8 cellular contexts compared by ENCODE assay signal in genomic region chr19:19668230-19669012, GRCh38. TPM values are rescaled to one million over a fixed set of nuclear protein-coding genes. Genes with fewer than 3 reads are reported as not detected.
DNase-seq lines count a peak whose midpoint lies in the region; ATAC-seq and TF ChIP-seq lines count a peak whose summit lies in the region.

TSS of gene ZNF101 (plus strand) at chr19:19668839. CDS start at chr19:19668964, 125 bp downstream.

- H3K27me3 Mint-ChIP-seq in activated T-cell treated with anti-CD3 and anti-CD28 coated beads, Interleukin-2, amount 50 U/mL, for 4 hours (ENCODE audit: low read depth), result no peaks in the 10 kb centered on the region

- intact Hi-C loops in esophagus muscularis mucosa (cut with DNase I), result loop anchor here (10.0 kb wide), 1 partner anchor 236 kb away; the partner anchor contains the start of gene ZNF93

- H3K4me3 Mint-ChIP-seq in activated T-cell treated with anti-CD3 and anti-CD28 coated beads, Interleukin-2, amount 50 U/mL, for 4 hours, result peak within 1 kb of the TSS; percentile 86

- TF ChIP-seq POLR2A in Peyer's patch (IDR thresholded peaks at IDR 0.05), result peak; percentile 25 to 36
- TF ChIP-seq POLR2A in esophagus muscularis mucosa (IDR thresholded peaks at IDR 0.05; ENCODE audit: low read depth), result no peak

- peak within 1 kb of the TSS; percentile 83 to 97 for H3K4me3 ChIP-seq in DND-41 (ENCODE audit: low read depth in 1 of 2, low read length in 2 of 2)
- H3K4me3 ChIP-seq in Peyer's patch, result peak within 1 kb of the TSS; percentile 81 to 99 (median 92)
- peak within 1 kb of the TSS; percentile 67 to 95 (median 77) for H3K4me3 ChIP-seq in esophagus muscularis mucosa
- H3K4me3 ChIP-seq in muscle layer of duodenum (ENCODE audit: low read depth in 1 of 2, low read length in 2 of 2), result peak within 1 kb of the TSS; percentile 77 to 83

- no peak for TF ChIP-seq CTCF in DND-41 (IDR thresholded peaks at IDR 0.05; ENCODE audit: borderline replicate concordance, extremely low read depth, low read length, poor library complexity, severe bottlenecking)
- no peak for TF ChIP-seq CTCF in Peyer's patch (IDR thresholded peaks at IDR 0.05)
- peak in 1 of 3 experiments; percentile 5 for TF ChIP-seq CTCF in esophagus muscularis mucosa (IDR thresholded peaks at IDR 0.05)

- H3K36me3 ChIP-seq in DND-41 (ENCODE audit: insufficient read depth, low read length), result peaks cover 45% of the 10 kb centered on the region
- H3K36me3 ChIP-seq in KOPT-K1 (ENCODE audit: insufficient read depth, low read length), result peaks cover 38% of the 10 kb centered on the region
- peaks cover 0 to 14% (median 0%) of the 10 kb centered on the region in 3 donors for H3K36me3 ChIP-seq in Peyer's patch
- peaks cover 0 to 13% (median 5%) of the 10 kb centered on the region in 4 donors for H3K36me3 ChIP-seq in esophagus muscularis mucosa
- no peaks in the 10 kb centered on the region for H3K36me3 ChIP-seq in muscle layer of duodenum (ENCODE audit: control insufficient read depth in 1 of 2, insufficient read depth in 2 of 2, low read length in 2 of 2)

- peaks cover 74% of the 10 kb centered on the region for H3K4me1 ChIP-seq in DND-41 (ENCODE audit: insufficient read depth, low read length)
- H3K4me1 ChIP-seq in Peyer's patch, result peaks cover 0 to 9% (median 4%) of the 10 kb centered on the region in 4 donors
- peaks cover 9 to 28% (median 27%) of the 10 kb centered on the region in 4 donors for H3K4me1 ChIP-seq in esophagus muscularis mucosa
- H3K4me1 ChIP-seq in muscle layer of duodenum (ENCODE audit: control insufficient read depth in 1 of 2, insufficient read depth in 2 of 2, low read length in 2 of 2), result peaks cover 0 to 5% of the 10 kb centered on the region in 2 donors

- WGBS in esophagus muscularis mucosa, result 10% methylated on average over 15 of the region's 36 CpGs

- H3K27ac ChIP-seq in DND-41 (ENCODE audit: low read length), result peak within 1 kb of the TSS; percentile 97
- peak within 1 kb of the TSS; percentile 89 for H3K27ac ChIP-seq in KOPT-K1 (ENCODE audit: low read depth, low read length, poor library complexity, severe bottlenecking)
- H3K27ac ChIP-seq in Peyer's patch, result peak within 1 kb of the TSS; percentile 91 to 98 (median 95)
- peak within 1 kb of the TSS; percentile 81 to 86 (median 82) for H3K27ac ChIP-seq in esophagus muscularis mucosa (replicated peaks in 1 of 4)
- peak within 1 kb of the TSS; percentile 54 for H3K27ac ChIP-seq in muscle layer of duodenum (ENCODE audit: low read length)

- H2AFZ ChIP-seq in DND-41 (ENCODE audit: low read depth, low read length), result peak within 1 kb of the TSS; percentile 63

- peak; percentile 73 for ATAC-seq in DND-41 (ENCODE audit: insufficient read depth, low read depth)
- peak; percentile 70 for ATAC-seq in GM21825 (IDR thresholded peaks at IDR 0.05; ENCODE audit: unreplicated experiment)
- ATAC-seq in activated T-cell treated with anti-CD3 and anti-CD28 coated beads, Interleukin-2, amount 50 U/mL, for 4 hours, result peak; percentile 76 to 79

- H3K27me3 ChIP-seq in DND-41 (ENCODE audit: insufficient read depth, low read length, poor library complexity) (no peaks in the 10 kb centered on the region), Peyer's patch (no peaks in the 10 kb centered on the region), esophagus muscularis mucosa (no peaks in the 10 kb centered on the region), muscle layer of duodenum (ENCODE audit: low read depth, low read length) (no peaks in the 10 kb centered on the region)

- H3K79me2 ChIP-seq in DND-41 (ENCODE audit: insufficient read depth, low read length), result peaks cover 84% of the 10 kb centered on the region

- H3K36me3 Mint-ChIP-seq in activated T-cell treated with anti-CD3 and anti-CD28 coated beads, Interleukin-2, amount 50 U/mL, for 4 hours (ENCODE audit: insufficient read depth), result peaks cover 15% of the 10 kb centered on the region

- peaks cover 30% of the 10 kb centered on the region for H3K4me1 Mint-ChIP-seq in activated T-cell treated with anti-CD3 and anti-CD28 coated beads, Interleukin-2, amount 50 U/mL, for 4 hours (ENCODE audit: low read depth)

- H4K20me1 ChIP-seq in DND-41 (ENCODE audit: insufficient read depth, low read length), result peaks cover 25% of the 10 kb centered on the region

- TF ChIP-seq EP300 in esophagus muscularis mucosa (IDR thresholded peaks at IDR 0.05), result no peak

- DNase-seq in DND-41, result peak; percentile 98
- DNase-seq in Peyer's patch, result peak; percentile 95 to 98 (median 97)
- DNase-seq in activated T-cell treated with anti-CD3 and anti-CD28 coated beads, Interleukin-2, amount 50 U/mL, for 4 hours, result peak; percentile 90
- DNase-seq in esophagus muscularis mucosa (ENCODE audit: extremely low spot score), result peak; percentile 97
- peak; percentile 92 for DNase-seq in stimulated activated CD8-positive, alpha-beta memory T cell treated with anti-CD3 and anti-CD28 coated beads, Interleukin-7, amount 100 ng/mL, for 24 hours (ENCODE audit: low read depth)

- H3K9me3 ChIP-seq in DND-41 (ENCODE audit: insufficient read depth, low read length, severe bottlenecking) (peaks cover 19% of the 10 kb centered on the region), KOPT-K1 (ENCODE audit: insufficient read depth, low read length, poor library complexity, severe bottlenecking) (peaks cover 36% of the 10 kb centered on the region), Peyer's patch (no peaks in the 10 kb centered on the region), esophagus muscularis mucosa (no peaks in the 10 kb centered on the region), muscle layer of duodenum (ENCODE audit: control insufficient read depth in 1 of 2, low read length in 2 of 2) (no peaks in the 10 kb centered on the region)

- H3K9ac ChIP-seq in DND-41 (ENCODE audit: low read depth, low read length), result peak within 1 kb of the TSS; percentile 100

- H3K4me2 ChIP-seq in DND-41 (ENCODE audit: insufficient read depth, low read length), result peak within 1 kb of the TSS; percentile 69

- no peaks in the 10 kb centered on the region for H3K9me3 Mint-ChIP-seq in activated T-cell treated with anti-CD3 and anti-CD28 coated beads, Interleukin-2, amount 50 U/mL, for 4 hours

RNA-seq across cellular contexts. Expression of gene ZNF101, which starts in this region (rescaled TPM):
- total RNA-seq in Peyer's patch (10 to 100 TPM; 10.1 to 52.8 (median 15.8) TPM), esophagus muscularis mucosa (1 to 10 TPM; 4.5 to 7.1 (median 5.7) TPM)
- total RNA-seq in activated T-cell treated with anti-CD3 and anti-CD28 coated beads, Interleukin-2, amount 50 U/mL, for 4 hours, result 10 to 100 TPM; 29.2 to 33.2 (median 29.4) TPM

Comparison
In these comparisons a context has a peak if more than half of its experiments do, and no peak if none do; other contexts are left out.
1. Peak in every context shown above with its lines: DNase-seq, ATAC-seq, H3K4me3 ChIP-seq and H3K27ac ChIP-seq.